1 cellular context compared by ENCODE assay signal in genomic region chr1:37561794-37562132, GRCh38.
A peak's percentile ranks its signal among the peaks of the same experiment; 100 is the strongest.
TF ChIP-seq lines count a peak whose summit lies in the region.

No MANE protein-coding gene starts in this region.

TF ChIP-seq in HepG2, 621 proteins besides CTCF, POLR2A, EP300 and RAD21:
- TF ChIP-seq RCOR2 (CRISPR knock-in tag; IDR thresholded peaks at IDR 0.05): peak; percentile 74; the same call in 1 of the 2 replicates
- TF ChIP-seq, protein P1, sequence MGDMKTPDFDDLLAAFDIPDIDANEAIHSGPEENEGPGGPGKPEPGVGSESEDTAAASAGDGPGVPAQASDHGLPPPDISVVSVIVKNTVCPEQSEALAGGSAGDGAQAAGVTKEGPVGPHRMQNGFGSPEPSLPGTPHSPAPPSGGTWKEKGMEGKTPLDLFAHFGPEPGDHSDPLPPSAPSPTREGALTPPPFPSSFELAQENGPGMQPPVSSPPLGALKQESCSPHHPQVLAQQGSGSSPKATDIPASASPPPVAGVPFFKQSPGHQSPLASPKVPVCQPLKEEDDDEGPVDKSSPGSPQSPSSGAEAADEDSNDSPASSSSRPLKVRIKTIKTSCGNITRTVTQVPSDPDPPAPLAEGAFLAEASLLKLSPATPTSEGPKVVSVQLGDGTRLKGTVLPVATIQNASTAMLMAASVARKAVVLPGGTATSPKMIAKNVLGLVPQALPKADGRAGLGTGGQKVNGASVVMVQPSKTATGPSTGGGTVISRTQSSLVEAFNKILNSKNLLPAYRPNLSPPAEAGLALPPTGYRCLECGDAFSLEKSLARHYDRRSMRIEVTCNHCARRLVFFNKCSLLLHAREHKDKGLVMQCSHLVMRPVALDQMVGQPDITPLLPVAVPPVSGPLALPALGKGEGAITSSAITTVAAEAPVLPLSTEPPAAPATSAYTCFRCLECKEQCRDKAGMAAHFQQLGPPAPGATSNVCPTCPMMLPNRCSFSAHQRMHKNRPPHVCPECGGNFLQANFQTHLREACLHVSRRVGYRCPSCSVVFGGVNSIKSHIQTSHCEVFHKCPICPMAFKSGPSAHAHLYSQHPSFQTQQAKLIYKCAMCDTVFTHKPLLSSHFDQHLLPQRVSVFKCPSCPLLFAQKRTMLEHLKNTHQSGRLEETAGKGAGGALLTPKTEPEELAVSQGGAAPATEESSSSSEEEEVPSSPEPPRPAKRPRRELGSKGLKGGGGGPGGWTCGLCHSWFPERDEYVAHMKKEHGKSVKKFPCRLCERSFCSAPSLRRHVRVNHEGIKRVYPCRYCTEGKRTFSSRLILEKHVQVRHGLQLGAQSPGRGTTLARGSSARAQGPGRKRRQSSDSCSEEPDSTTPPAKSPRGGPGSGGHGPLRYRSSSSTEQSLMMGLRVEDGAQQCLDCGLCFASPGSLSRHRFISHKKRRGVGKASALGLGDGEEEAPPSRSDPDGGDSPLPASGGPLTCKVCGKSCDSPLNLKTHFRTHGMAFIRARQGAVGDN (CRISPR knock-in tag; IDR thresholded peaks at IDR 0.05): peak; percentile 64
- peak; percentile 98 for TF ChIP-seq ZBTB33 (CRISPR knock-in tag; IDR thresholded peaks at IDR 0.05)
- TF ChIP-seq, protein P2, sequence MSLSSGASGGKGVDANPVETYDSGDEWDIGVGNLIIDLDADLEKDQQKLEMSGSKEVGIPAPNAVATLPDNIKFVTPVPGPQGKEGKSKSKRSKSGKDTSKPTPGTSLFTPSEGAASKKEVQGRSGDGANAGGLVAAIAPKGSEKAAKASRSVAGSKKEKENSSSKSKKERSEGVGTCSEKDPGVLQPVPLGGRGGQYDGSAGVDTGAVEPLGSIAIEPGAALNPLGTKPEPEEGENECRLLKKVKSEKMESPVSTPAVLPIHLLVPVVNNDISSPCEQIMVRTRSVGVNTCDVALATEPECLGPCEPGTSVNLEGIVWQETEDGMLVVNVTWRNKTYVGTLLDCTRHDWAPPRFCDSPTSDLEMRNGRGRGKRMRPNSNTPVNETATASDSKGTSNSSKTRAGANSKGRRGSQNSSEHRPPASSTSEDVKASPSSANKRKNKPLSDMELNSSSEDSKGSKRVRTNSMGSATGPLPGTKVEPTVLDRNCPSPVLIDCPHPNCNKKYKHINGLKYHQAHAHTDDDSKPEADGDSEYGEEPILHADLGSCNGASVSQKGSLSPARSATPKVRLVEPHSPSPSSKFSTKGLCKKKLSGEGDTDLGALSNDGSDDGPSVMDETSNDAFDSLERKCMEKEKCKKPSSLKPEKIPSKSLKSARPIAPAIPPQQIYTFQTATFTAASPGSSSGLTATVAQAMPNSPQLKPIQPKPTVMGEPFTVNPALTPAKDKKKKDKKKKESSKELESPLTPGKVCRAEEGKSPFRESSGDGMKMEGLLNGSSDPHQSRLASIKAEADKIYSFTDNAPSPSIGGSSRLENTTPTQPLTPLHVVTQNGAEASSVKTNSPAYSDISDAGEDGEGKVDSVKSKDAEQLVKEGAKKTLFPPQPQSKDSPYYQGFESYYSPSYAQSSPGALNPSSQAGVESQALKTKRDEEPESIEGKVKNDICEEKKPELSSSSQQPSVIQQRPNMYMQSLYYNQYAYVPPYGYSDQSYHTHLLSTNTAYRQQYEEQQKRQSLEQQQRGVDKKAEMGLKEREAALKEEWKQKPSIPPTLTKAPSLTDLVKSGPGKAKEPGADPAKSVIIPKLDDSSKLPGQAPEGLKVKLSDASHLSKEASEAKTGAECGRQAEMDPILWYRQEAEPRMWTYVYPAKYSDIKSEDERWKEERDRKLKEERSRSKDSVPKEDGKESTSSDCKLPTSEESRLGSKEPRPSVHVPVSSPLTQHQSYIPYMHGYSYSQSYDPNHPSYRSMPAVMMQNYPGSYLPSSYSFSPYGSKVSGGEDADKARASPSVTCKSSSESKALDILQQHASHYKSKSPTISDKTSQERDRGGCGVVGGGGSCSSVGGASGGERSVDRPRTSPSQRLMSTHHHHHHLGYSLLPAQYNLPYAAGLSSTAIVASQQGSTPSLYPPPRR (CRISPR knock-in tag; IDR thresholded peaks at IDR 0.05; ENCODE audit: borderline replicate concordance): no peak
- TF ChIP-seq ZNF207 (IDR thresholded peaks at IDR 0.05; ENCODE audit: borderline replicate concordance): no peak
- TF ChIP-seq CEBPG (CRISPR knock-in tag; IDR thresholded peaks at IDR 0.05): 0 out of 2 replicates have a peak, but pooled peaks have one; percentile 29
- TF ChIP-seq ZBTB25 (CRISPR knock-in tag; IDR thresholded peaks at IDR 0.05): no peak
- TF ChIP-seq PTBP1 (IDR thresholded peaks at IDR 0.05; ENCODE audit: low read depth, low read length, poor library complexity, severe bottlenecking): no peak
- peak; percentile 65 for TF ChIP-seq STAG1 (CRISPR knock-in tag; IDR thresholded peaks at IDR 0.05)
- peak; percentile 93 for TF ChIP-seq ZMYM3 (CRISPR knock-in tag; IDR thresholded peaks at IDR 0.05)
- TF ChIP-seq NFYC (CRISPR knock-in tag; IDR thresholded peaks at IDR 0.05): no peak
- peak; percentile 65 for TF ChIP-seq ZMYM4 (CRISPR knock-in tag; IDR thresholded peaks at IDR 0.05)
- TF ChIP-seq GATAD1 (CRISPR knock-in tag; IDR thresholded peaks at IDR 0.05): no peak
- 0 out of 2 replicates have a peak, but pooled peaks have one; percentile 28 for TF ChIP-seq DNMT1 (CRISPR knock-in tag; IDR thresholded peaks at IDR 0.05)
- 0 out of 2 replicates have a peak, but pooled peaks have one; percentile 18 for TF ChIP-seq HDAC2 (CRISPR knock-in tag; IDR thresholded peaks at IDR 0.05)
- 0 out of 2 replicates have a peak, but pooled peaks have one; percentile 38 for TF ChIP-seq REPIN1 (CRISPR knock-in tag; IDR thresholded peaks at IDR 0.05; ENCODE audit: borderline replicate concordance, low read depth)
- no peak for TF ChIP-seq ZNF296 (CRISPR knock-in tag; conservative IDR thresholded peaks at IDR 0.05)
- TF ChIP-seq ZBTB7B (CRISPR knock-in tag; IDR thresholded peaks at IDR 0.05): peak; percentile 62; the same call in 1 of the 2 replicates
- TF ChIP-seq MEIS1 (CRISPR knock-in tag; IDR thresholded peaks at IDR 0.05; ENCODE audit: borderline replicate concordance): 0 out of 2 replicates have a peak, but pooled peaks have one; percentile 5
- TF ChIP-seq SP5 (CRISPR knock-in tag; IDR thresholded peaks at IDR 0.05; ENCODE audit: borderline replicate concordance, low read depth): no peak
- TF ChIP-seq ZBTB38 (CRISPR knock-in tag; IDR thresholded peaks at IDR 0.05): peak; percentile 91
- no peak for TF ChIP-seq ZSCAN30 (CRISPR knock-in tag; IDR thresholded peaks at IDR 0.05)
- 0 out of 2 replicates have a peak, but pooled peaks have one; percentile 38 for TF ChIP-seq HIVEP1 (CRISPR knock-in tag; IDR thresholded peaks at IDR 0.05)
- TF ChIP-seq, protein P3, sequence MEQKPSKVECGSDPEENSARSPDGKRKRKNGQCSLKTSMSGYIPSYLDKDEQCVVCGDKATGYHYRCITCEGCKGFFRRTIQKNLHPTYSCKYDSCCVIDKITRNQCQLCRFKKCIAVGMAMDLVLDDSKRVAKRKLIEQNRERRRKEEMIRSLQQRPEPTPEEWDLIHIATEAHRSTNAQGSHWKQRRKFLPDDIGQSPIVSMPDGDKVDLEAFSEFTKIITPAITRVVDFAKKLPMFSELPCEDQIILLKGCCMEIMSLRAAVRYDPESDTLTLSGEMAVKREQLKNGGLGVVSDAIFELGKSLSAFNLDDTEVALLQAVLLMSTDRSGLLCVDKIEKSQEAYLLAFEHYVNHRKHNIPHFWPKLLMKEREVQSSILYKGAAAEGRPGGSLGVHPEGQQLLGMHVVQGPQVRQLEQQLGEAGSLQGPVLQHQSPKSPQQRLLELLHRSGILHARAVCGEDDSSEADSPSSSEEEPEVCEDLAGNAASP (CRISPR knock-in tag; IDR thresholded peaks at IDR 0.05; ENCODE audit: borderline replicate concordance): no peak
- TF ChIP-seq POGZ (CRISPR knock-in tag; IDR thresholded peaks at IDR 0.05): peak; percentile 86
- peak; percentile 38; the same call in 1 of the 2 replicates for TF ChIP-seq SMC3 (IDR thresholded peaks at IDR 0.05; ENCODE audit: low read length)
- TF ChIP-seq ZMYM2 (CRISPR knock-in tag; IDR thresholded peaks at IDR 0.05): peak; percentile 95
- peak; percentile 15 for TF ChIP-seq RBM22 (optimal IDR thresholded peaks at IDR 0.05; ENCODE audit: low read length)
- TF ChIP-seq SKIL (CRISPR knock-in tag; IDR thresholded peaks at IDR 0.05; ENCODE audit: borderline replicate concordance): 0 out of 2 replicates have a peak, but pooled peaks have one; percentile 37
- TF ChIP-seq SMAD3 (CRISPR knock-in tag; IDR thresholded peaks at IDR 0.05): no peak
- TF ChIP-seq, protein P4, sequence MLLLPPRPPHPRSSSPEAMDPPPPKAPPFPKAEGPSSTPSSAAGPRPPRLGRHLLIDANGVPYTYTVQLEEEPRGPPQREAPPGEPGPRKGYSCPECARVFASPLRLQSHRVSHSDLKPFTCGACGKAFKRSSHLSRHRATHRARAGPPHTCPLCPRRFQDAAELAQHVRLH (CRISPR knock-in tag; IDR thresholded peaks at IDR 0.05; ENCODE audit: borderline replicate concordance, low read depth): 0 out of 2 replicates have a peak, but pooled peaks have one; percentile 35
- TF ChIP-seq ZNF350 (CRISPR knock-in tag; IDR thresholded peaks at IDR 0.05; ENCODE audit: borderline replicate concordance, low read depth): 0 out of 2 replicates have a peak, but pooled peaks have one; percentile 12
- 0 out of 2 replicates have a peak, but pooled peaks have one; percentile 45 for TF ChIP-seq ADNP (CRISPR knock-in tag; IDR thresholded peaks at IDR 0.05)
- TF ChIP-seq KDM1A (CRISPR knock-in tag; IDR thresholded peaks at IDR 0.05): peak; percentile 95
- TF ChIP-seq, protein P5, sequence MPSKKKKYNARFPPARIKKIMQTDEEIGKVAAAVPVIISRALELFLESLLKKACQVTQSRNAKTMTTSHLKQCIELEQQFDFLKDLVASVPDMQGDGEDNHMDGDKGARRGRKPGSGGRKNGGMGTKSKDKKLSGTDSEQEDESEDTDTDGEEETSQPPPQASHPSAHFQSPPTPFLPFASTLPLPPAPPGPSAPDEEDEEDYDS (CRISPR knock-in tag; IDR thresholded peaks at IDR 0.05): 0 out of 2 replicates have a peak, but pooled peaks have one; percentile 25
- no peak for TF ChIP-seq NONO (IDR thresholded peaks at IDR 0.05)
- TF ChIP-seq NONO (CRISPR knock-in tag; conservative IDR thresholded peaks at IDR 0.05): peak; percentile 18; the same call in 1 of the 2 replicates
- no peak for TF ChIP-seq HNF1B (CRISPR knock-in tag; IDR thresholded peaks at IDR 0.05)
- peak; percentile 78 for TF ChIP-seq ZBTB7A (CRISPR knock-in tag; IDR thresholded peaks at IDR 0.05)
